ENCODE assay signal across 18 cellular contexts in genomic region chr1:17404034-17404671, GRCh38.
"Had no signal": no experiment of that assay in that cellular context is flagged by ENCODE, and none has a peak within 500 bp of the region (broad histone marks: within the 10 kb centered on the region; RNA-seq: fewer than 3 reads in every experiment).

No MANE protein-coding gene starts in this region.

- H3K9me3 ChIP-seq: body of pancreas, heart right ventricle, lower lobe of right lung, ovary, prostate gland, spleen had no signal

- H3K36me3 ChIP-seq: ovary had no signal

- H3K4me1 ChIP-seq: body of pancreas, lower lobe of right lung, spleen had no signal

- H3K27ac ChIP-seq: body of pancreas, cardiac muscle cell, heart right ventricle, lower lobe of right lung, ovary, prostate gland, spleen had no signal

- H3K4me3 ChIP-seq: body of pancreas, cardiac muscle cell, heart right ventricle, lower lobe of right lung, ovary, prostate gland, spleen had no signal

- ATAC-seq: body of pancreas; heart right ventricle; left lobe of liver; lower lobe of right lung; naive thymus-derived CD4-positive, alpha-beta T cell; stimulated activated naive CD8-positive, alpha-beta T cell treated with anti-CD3 and anti-CD28 coated beads, Interleukin-15, Interleukin-2, amounts not matched to agents 100 U/mL and 50 U/mL, for 24 hours; T-helper 17 cell had no signal

- H3K27me3 ChIP-seq: body of pancreas, cardiac muscle cell, ovary, spleen had no signal

- DNase-seq: activated CD4-positive, alpha-beta memory T cell treated with anti-CD3 and anti-CD28 coated beads for 36 hours; activated CD4-positive, alpha-beta T cell treated with anti-CD3 and anti-CD28 coated beads for 48 hours; activated gamma-delta T cell; anterior cingulate cortex; body of pancreas; effector CD4-positive, alpha-beta T cell; foreskin fibroblast; heart right ventricle; lower lobe of right lung; naive thymus-derived CD4-positive, alpha-beta T cell; ovary; spleen; stimulated activated CD4-positive, alpha-beta T cell treated with anti-CD3 and anti-CD28 coated beads, Interleukin-4, amount 100 ng/mL, for 24 hours; stimulated activated naive CD8-positive, alpha-beta T cell treated with anti-CD3 and anti-CD28 coated beads, Interleukin-15, Interleukin-2, amounts not matched to agents 100 U/mL and 50 U/mL, for 24 hours; T-helper 17 cell had no signal
